Comparison of ENCODE assay signal across 9 cellular contexts in genomic region chr10:79250259-79250658, GRCh38.
DNase-seq lines count a peak whose midpoint lies in the region; ATAC-seq, FAIRE-seq and TF ChIP-seq lines count a peak whose summit lies in the region.
"Had no signal": no experiment of that assay in that cellular context is flagged by ENCODE, and none has a peak within 500 bp of the region (broad histone marks: within the 10 kb centered on the region; RNA-seq: fewer than 3 reads in every experiment).

No MANE protein-coding gene starts in this region.

- H3K27me3 ChIP-seq in muscle layer of colon (ENCODE audit: control insufficient read depth in 1 of 2, insufficient read depth in 2 of 2, low read length in 2 of 2): no peaks in the 10 kb centered on the region

- H3K4me3 ChIP-seq in muscle layer of colon (ENCODE audit: low read depth in 1 of 2, low read length in 2 of 2): no peak overlapping the region

- H3K27ac ChIP-seq in muscle layer of colon (ENCODE audit: low read depth, low read length): peak overlapping the region; percentile 90

- ATAC-seq in HG02678 (IDR thresholded peaks at IDR 0.05; ENCODE audit: unreplicated experiment): peak; percentile 34
- ATAC-seq in HG03442 (IDR thresholded peaks at IDR 0.05; ENCODE audit: unreplicated experiment): no peak

- CTCF ChIA-PET in HEK293T (lab: Yijun Ruan, JAX): no interaction called here

- POLR2A ChIA-PET in HEK293T (lab: Yijun Ruan, JAX): no interaction called here

- H3K36me3 ChIP-seq in muscle layer of colon (ENCODE audit: insufficient read depth, low read length): peaks cover 4% of the 10 kb centered on the region

- TF ChIP-seq POLR2A in GM12892 (IDR thresholded peaks at IDR 0.05; ENCODE audit: low read depth, low read length): no peak; the same call in 1 of the 2 replicates

- DNase-seq in GM12892 (ENCODE audit: insufficient read length) (peak; percentile 40), SKM-1 (lab: John Stamatoyannopoulos, UW; ENCODE audit: unreplicated experiment) (peak; percentile 26), GM19238 (ENCODE audit: insufficient read length, low spot score) (no peak), HEK293T (ENCODE audit: extremely low spot score) (no peak), AG08395 (ENCODE audit: low spot score) (no peak)
- DNase-seq: amniotic stem cell had no signal

- no peaks in the 10 kb centered on the region for H3K9me3 ChIP-seq in muscle layer of colon (ENCODE audit: low read length)

- peaks cover 85% of the 10 kb centered on the region for H3K4me1 ChIP-seq in muscle layer of colon (ENCODE audit: insufficient read depth, low read length)

- no peak for FAIRE-seq in GM12892 (lab: Jason Lieb, UNC)

- peak overlapping the region; percentile 21 for H3K9ac ChIP-seq in muscle layer of colon (ENCODE audit: low read length)

TF ChIP-seq in HEK293T, 16 proteins besides CTCF, POLR2A, EP300 and RAD21:
- TF ChIP-seq HDGF (IDR thresholded peaks at IDR 0.05; ENCODE audit: borderline replicate concordance): no peak
- no peak for TF ChIP-seq FOXA1 (IDR thresholded peaks at IDR 0.05)
- no peak for TF ChIP-seq FOXM1 (IDR thresholded peaks at IDR 0.05; ENCODE audit: borderline replicate concordance)
- no peak for TF ChIP-seq PKNOX1 (IDR thresholded peaks at IDR 0.05)
- no peak for TF ChIP-seq CTBP1 (IDR thresholded peaks at IDR 0.05; ENCODE audit: borderline replicate concordance)
- TF ChIP-seq LEF1 (IDR thresholded peaks at IDR 0.05; ENCODE audit: borderline replicate concordance): no peak
- no peak for TF ChIP-seq L3MBTL2 (conservative IDR thresholded peaks at IDR 0.05)
- no peak for TF ChIP-seq BHLHE40 (IDR thresholded peaks at IDR 0.05; ENCODE audit: borderline replicate concordance)
- TF ChIP-seq ARNT (IDR thresholded peaks at IDR 0.05): no peak
- TF ChIP-seq FOXK2 (IDR thresholded peaks at IDR 0.05): no peak
- no peak for TF ChIP-seq TARDBP (IDR thresholded peaks at IDR 0.05)
- TF ChIP-seq SUZ12 (IDR thresholded peaks at IDR 0.05): no peak
- TF ChIP-seq NFRKB (IDR thresholded peaks at IDR 0.05): no peak
- TF ChIP-seq SP1 (IDR thresholded peaks at IDR 0.05): no peak
- TF ChIP-seq ELF4 (IDR thresholded peaks at IDR 0.05): no peak
TF ChIP-seq in HEK293T: peak in this region for 0.

Comparison
In these comparisons a context has a peak if more than half of its experiments do, and no peak if none do; other contexts are left out.
1. DNase-seq: peak in GM12892 (single experiment) and SKM-1 (single experiment); none in GM19238 (single experiment), HEK293T (single experiment) and AG08395 (single experiment).